Comparison of ENCODE assay signal across 26 cellular contexts in genomic region chr2:232511336-232511863, GRCh38. TPM values are rescaled to one million over a fixed set of nuclear protein-coding genes. Genes with fewer than 3 reads are reported as not detected.
DNase-seq lines count a peak whose midpoint lies in the region; ATAC-seq, FAIRE-seq and TF ChIP-seq lines count a peak whose summit lies in the region.
"Had no signal": no experiment of that assay in that cellular context is flagged by ENCODE, and none has a peak within 500 bp of the region (broad histone marks: within the 10 kb centered on the region; RNA-seq: fewer than 3 reads in every experiment).

No MANE protein-coding gene starts in this region.

- no peak for TF ChIP-seq POLR2A in K562 (conservative IDR thresholded peaks at IDR 0.05)

- 24% methylated on average over 7 of the region's 10 CpGs for WGBS in SK-N-SH (ENCODE audit: low lambda C conversion rate)
- 2% methylated on average over 6 of the region's 10 CpGs for WGBS in K562 (ENCODE audit: insufficient coverage, low coverage, missing lambda C conversion rate)
- WGBS in pancreas, 2 donors: 31 to 33% methylated on average over 10 of the region's 10 CpGs

- in situ Hi-C loops in K562 (cut with MboI): loop anchor here (10.0 kb wide), 1 partner anchor 607 kb away; no protein-coding TSS in a partner anchor

- POLR2A ChIA-PET in SK-N-SH (lab: Yijun Ruan, JAX): no interaction called here
- POLR2A ChIA-PET in K562 (lab: Yijun Ruan, JAX): no interaction called here

- H3K27ac ChIP-seq in SK-N-SH (ENCODE audit: low read depth in 2 of 2, low read length in 1 of 2) (no peak overlapping the region), K562 (ENCODE audit: extremely low read depth, low read depth, low read length) (no peak overlapping the region), pancreas (no peak overlapping the region)
- H3K27ac ChIP-seq: cardiac muscle cell, SK-N-MC, tibial artery had no signal

- TF ChIP-seq CTCF in SK-N-SH (IDR thresholded peaks at IDR 0.05) (no peak), K562 (IDR thresholded peaks at IDR 0.05 in 2 of 3, conservative IDR thresholded peaks at IDR 0.05 in 1 of 3; ENCODE audit: insufficient read depth in 2 of 3, low read depth in 1 of 3, low read length in 3 of 3) (no peak), pancreas (IDR thresholded peaks at IDR 0.05) (no peak)

- intact Hi-C loops in K562 (cut with micrococcal nuclease): no loop called here
- intact Hi-C loops in pancreas (cut with DNase I): loop anchor here in 1 of 3 donors (10.0 kb wide), 1 partner anchor 607 kb away; no protein-coding TSS in a partner anchor
- intact Hi-C loops in posterior vena cava (cut with DNase I): no loop called here

- no peaks in the 10 kb centered on the region for H3K9me1 ChIP-seq in K562 (ENCODE audit: control insufficient read depth, insufficient read depth, low read length)

- H3K79me2 ChIP-seq in SK-N-SH (ENCODE audit: insufficient read depth): no peaks in the 10 kb centered on the region
- no peaks in the 10 kb centered on the region for H3K79me2 ChIP-seq in K562 (ENCODE audit: control insufficient read depth, insufficient read depth, low read length)

- H3K4me1 ChIP-seq in SK-N-SH (ENCODE audit: control insufficient read depth in 1 of 2, insufficient read depth in 2 of 2, low read depth in 1 of 2, low read length in 1 of 2) (peaks cover 0 to 22% of the 10 kb centered on the region in 2 experiments; a peak in 1 of 4 replicates), K562 (replicated peaks in 1 of 2; ENCODE audit: control insufficient read depth in 2 of 2, insufficient read depth in 2 of 2, low read length in 2 of 2) (no peaks in the 10 kb centered on the region), pancreas (no peaks in the 10 kb centered on the region)
- H3K4me1 ChIP-seq: tibial artery had no signal

- H3K9ac ChIP-seq in SK-N-SH: no peak overlapping the region
- no peak overlapping the region for H3K9ac ChIP-seq in K562 (ENCODE audit: insufficient read depth in 1 of 2, low read depth in 2 of 2, low read length in 2 of 2)

- no peaks in the 10 kb centered on the region for H3K9me3 ChIP-seq in SK-N-SH
- H3K9me3 ChIP-seq in K562 (replicated peaks; ENCODE audit: control insufficient read depth, insufficient read depth, low read depth, low read length): no peaks in the 10 kb centered on the region
- H3K9me3 ChIP-seq in pancreas: no peaks in the 10 kb centered on the region
- H3K9me3 ChIP-seq: mucosa of descending colon, tibial artery had no signal

- no peak for TF ChIP-seq RAD21 in SK-N-SH (IDR thresholded peaks at IDR 0.05; ENCODE audit: low read length)
- no peak for TF ChIP-seq RAD21 in K562 (CRISPR knock-in tag; conservative IDR thresholded peaks at IDR 0.05 in 1 of 2, IDR thresholded peaks at IDR 0.05 in 1 of 2)

- ATAC-seq in SK-N-SH treated with all-trans-retinoic acid at 6 μM for 48 hours: no peak
- no peak for ATAC-seq in K562
- peak in 3 of 4 donors; percentile 60 to 86 (median 68) for ATAC-seq in pancreas
- no peak for ATAC-seq in HG03457 (IDR thresholded peaks at IDR 0.05; ENCODE audit: unreplicated experiment)
- no peak for ATAC-seq in GM21423 (IDR thresholded peaks at IDR 0.05; ENCODE audit: unreplicated experiment)
- ATAC-seq: mucosa of descending colon; stimulated activated naive CD8-positive, alpha-beta T cell treated with anti-CD3 and anti-CD28 coated beads, Interleukin-15, amount 100 ng/mL, for 72 hours had no signal

- no peaks in the 10 kb centered on the region for H3F3A ChIP-seq in SK-N-SH (replicated peaks; ENCODE audit: insufficient read depth)

- no peaks in the 10 kb centered on the region for H3K9me2 ChIP-seq in SK-N-SH

- H3K27me3 ChIP-seq in SK-N-SH (ENCODE audit: insufficient read depth) (peaks cover 19% of the 10 kb centered on the region), K562 (ENCODE audit: control insufficient read depth in 2 of 2, insufficient read depth in 2 of 2, low read length in 2 of 2) (peaks cover 0 to 52% of the 10 kb centered on the region in 2 experiments; a peak in 2 of 5 replicates), pancreas (no peaks in the 10 kb centered on the region)

- DNase-seq in SK-N-SH (peak; percentile 68), NCI-H1417 (lab: John Stamatoyannopoulos, UW) (peak in 2 of 3 experiments; percentile 79 to 93), K562 (ENCODE audit: extremely low read depth in 1 of 4, low spot score in 3 of 4) (no peak), pancreas (peak in 3 of 6 donors; percentile 43 to 55 (median 45)), posterior vena cava (ENCODE audit: low spot score) (no peak)
- DNase-seq: activated CD4-positive, alpha-beta T cell treated with anti-CD3 and anti-CD28 coated beads, Interleukin-2, amount 10 ng/mL, durations not matched to agents 7 days and 5 days; activated naive CD4-positive, alpha-beta T cell treated with anti-CD3 and anti-CD28 coated beads, Interleukin-2, amount 10 ng/mL, durations not matched to agents 7 days and 5 days; islet precursor cell; KBM-7; MM.1S; mucosa of descending colon; NCI-H187; nephron progenitor cell; stimulated activated naive CD8-positive, alpha-beta T cell treated with anti-CD3 and anti-CD28 coated beads, Interleukin-15, amount 100 ng/mL, for 72 hours; tibial artery had no signal

- TF ChIP-seq EP300 in SK-N-SH (IDR thresholded peaks at IDR 0.05; ENCODE audit: borderline replicate concordance in 1 of 2, low read depth in 1 of 2, low read length in 1 of 2) (no peak), K562 (IDR thresholded peaks at IDR 0.05; ENCODE audit: low read length) (no peak)

- H4K20me1 ChIP-seq in SK-N-SH (ENCODE audit: insufficient read depth): no peaks in the 10 kb centered on the region
- no peaks in the 10 kb centered on the region for H4K20me1 ChIP-seq in K562 (replicated peaks; ENCODE audit: control insufficient read depth, insufficient read depth, low read length)

- CTCF ChIA-PET in SK-N-SH (lab: Yijun Ruan, JAX): interaction anchor here (1.5 to 3.9 kb wide), 3 partner anchors 10 to 64 kb away, joined by 4 to 55 read pairs (median 11); partner anchors contain the start of gene PRSS56
- CTCF ChIA-PET in K562 (lab: Yijun Ruan, JAX; ENCODE audit: low intra/inter-chr PET ratio): no interaction called here

- FAIRE-seq in K562 (lab: Jason Lieb, UNC) (no peak), pancreas (lab: Jason Lieb, UNC) (no peak)

- H2AFZ ChIP-seq in SK-N-SH (ENCODE audit: low read depth) (no peak overlapping the region), K562 (ENCODE audit: low read depth, low read length) (no peak overlapping the region)

- H3K4me2 ChIP-seq in SK-N-SH (no peak overlapping the region), K562 (ENCODE audit: insufficient read depth, low read length) (no peak overlapping the region)

- BruUV-seq in K562 (replicated peaks; lab: Mats Ljungman, UMichigan): no TSS peak

- H3K4me3 ChIP-seq in SK-N-SH (ENCODE audit: low read depth in 2 of 2, low read length in 1 of 2) (no peak overlapping the region), K562 (no peak overlapping the region), pancreas (no peak overlapping the region)
- H3K4me3 ChIP-seq: cardiac muscle cell, lung, mucosa of descending colon, SK-N-MC, tibial artery had no signal

- H3K36me3 ChIP-seq in SK-N-SH (replicated peaks in 1 of 2; ENCODE audit: control insufficient read depth in 1 of 2, insufficient read depth in 2 of 2, low read length in 1 of 2) (no peaks in the 10 kb centered on the region), K562 (ENCODE audit: control insufficient read depth, insufficient read depth, low read length) (no peaks in the 10 kb centered on the region), pancreas (no peaks in the 10 kb centered on the region)
- H3K36me3 ChIP-seq: cardiac muscle cell, tibial artery had no signal

RNA-seq across cellular contexts. Expression of gene PRSS56, which starts 8.8 kb away (rescaled TPM):
- polyA plus RNA-seq in SK-N-SH (2012; rRNA removed) (not detected in 2 replicates), K562 (2011; rRNA removed) (not detected in 2 replicates), K562 (2014; fragmentation: Illumina TruSeq; extraction: Trizol) (not detected in 2 replicates), K562 (2014; fragmentation: Nextera tagmentation; extraction: Ambion mirVana) (not detected), K562 (2014; rRNA removed) (not detected in 2 replicates), pancreas (under 1 TPM in 1 of 2 donors, not detected in 1; 0.02 TPM)
- not detected in 2 replicates for polyA plus RNA-seq in SK-N-SH (2012; cell fraction: cytosol; rRNA removed)
- polyA plus RNA-seq in SK-N-SH (2012; cell fraction: nucleus; rRNA removed): not detected in 2 replicates
- total RNA-seq in K562 (2011; cell fraction: chromatin; rRNA removed; ENCODE audit: low replicate concordance): not detected in 2 replicates
- not detected in 2 replicates for total RNA-seq in K562 (2011; cell fraction: nucleolus; rRNA removed)
- not detected in 2 replicates for total RNA-seq in K562 (2011; cell fraction: nucleoplasm; rRNA removed)
- total RNA-seq in K562 (2014; rRNA removed) (not detected in 2 replicates), K562 (2014; rRNA removed; fragmentation: Illumina TruSeq; extraction: Trizol) (not detected in 2 replicates), K562 (2015; rRNA removed; fragmentation: Illumina TruSeq; extraction: Trizol) (not detected in 2 replicates), K562 (2021) (not detected in 2 replicates), pancreas (not detected), posterior vena cava (not detected)
- polyA plus RNA-seq in K562 (2011; cell fraction: cytosol; rRNA removed): not detected in 2 replicates
- polyA plus RNA-seq in K562 (2011; cell fraction: nucleus; rRNA removed): not detected in 2 replicates
- polyA plus RNA-seq in K562 (2012): not detected in 2 replicates
- not detected in 2 replicates for polyA minus RNA-seq in K562 (2011; rRNA and poly(A)+ RNA removed)
- polyA minus RNA-seq in K562 (2011; cell fraction: cytosol; rRNA and poly(A)+ RNA removed): not detected in 2 replicates
- polyA minus RNA-seq in K562 (2011; cell fraction: nucleus; rRNA and poly(A)+ RNA removed): not detected in 2 replicates
- total RNA-seq: activated CD4-positive, alpha-beta T cell treated with anti-CD3 and anti-CD28 coated beads, Interleukin-2, amount 10 ng/mL, durations not matched to agents 7 days and 5 days; activated T-helper 1 cell treated with anti-CD3 and anti-CD28 coated beads, Interleukin-12 subunit alpha, Interleukin-12 subunit beta, Interleukin-2, Interleukin-4 antibody, amounts not matched to agents 30 ng/mL and 10 ng/mL and 1 ng/mL, durations not matched to agents 14 hours and 24 hours and 36 hours; cardiac muscle cell; lung; mucosa of descending colon; NCI-H460; T-helper 2 cell treated with Interferon-gamma antibody and Interleukin-4, amounts not matched to agents 100 ng/mL and 5 ng/mL, for 36 hours had no signal
- polyA plus RNA-seq: AG04450, cardiac muscle cell, CD14-positive monocyte, lung had no signal

RNA-seq across cellular contexts. Expression of gene CHRND, which starts 14.6 kb away (rescaled TPM):
- polyA plus RNA-seq in SK-N-SH (2012; rRNA removed): 0.12 TPM in 1 of 2 replicates, not detected in the other
- not detected in 2 replicates for polyA plus RNA-seq in SK-N-SH (2012; cell fraction: cytosol; rRNA removed)
- polyA plus RNA-seq in SK-N-SH (2012; cell fraction: nucleus; rRNA removed): 0.06 TPM in 1 of 2 replicates, not detected in the other
- not detected in 2 replicates for total RNA-seq in K562 (2011; cell fraction: chromatin; rRNA removed; ENCODE audit: low replicate concordance)
- not detected in 2 replicates for total RNA-seq in K562 (2011; cell fraction: nucleolus; rRNA removed)
- total RNA-seq in K562 (2011; cell fraction: nucleoplasm; rRNA removed): not detected in 2 replicates
- not detected in 2 replicates for total RNA-seq in K562 (2014; rRNA removed)
- total RNA-seq in K562 (2014; rRNA removed; fragmentation: Illumina TruSeq; extraction: Trizol): not detected in 2 replicates
- total RNA-seq in K562 (2015; rRNA removed; fragmentation: Illumina TruSeq; extraction: Trizol): not detected in 2 replicates
- total RNA-seq in K562 (2021): not detected in 2 replicates
- polyA plus RNA-seq in K562 (2011; rRNA removed): not detected in 2 replicates
- polyA plus RNA-seq in K562 (2011; cell fraction: cytosol; rRNA removed): not detected in 2 replicates
- not detected in 2 replicates for polyA plus RNA-seq in K562 (2011; cell fraction: nucleus; rRNA removed)
- not detected in 2 replicates for polyA plus RNA-seq in K562 (2012)
- not detected in 2 replicates for polyA plus RNA-seq in K562 (2014; fragmentation: Illumina TruSeq; extraction: Trizol)
- polyA plus RNA-seq in K562 (2014; fragmentation: Nextera tagmentation; extraction: Ambion mirVana): not detected
- not detected in 2 replicates for polyA plus RNA-seq in K562 (2014; rRNA removed)
- polyA minus RNA-seq in K562 (2011; rRNA and poly(A)+ RNA removed): not detected in 2 replicates
- not detected in 2 replicates for polyA minus RNA-seq in K562 (2011; cell fraction: cytosol; rRNA and poly(A)+ RNA removed)
- not detected in 2 replicates for polyA minus RNA-seq in K562 (2011; cell fraction: nucleus; rRNA and poly(A)+ RNA removed)
- total RNA-seq in pancreas: under 1 TPM in 2 of 6 donors, not detected in 4; 0.12 to 0.22 TPM
- under 1 TPM in 1 of 2 donors, not detected in 1; 0.07 TPM for polyA plus RNA-seq in pancreas
- not detected for total RNA-seq in posterior vena cava
- total RNA-seq: activated CD4-positive, alpha-beta T cell treated with anti-CD3 and anti-CD28 coated beads, Interleukin-2, amount 10 ng/mL, durations not matched to agents 7 days and 5 days; activated T-helper 1 cell treated with anti-CD3 and anti-CD28 coated beads, Interleukin-12 subunit alpha, Interleukin-12 subunit beta, Interleukin-2, Interleukin-4 antibody, amounts not matched to agents 30 ng/mL and 10 ng/mL and 1 ng/mL, durations not matched to agents 14 hours and 24 hours and 36 hours; lung; mucosa of descending colon; T-helper 2 cell treated with Interferon-gamma antibody and Interleukin-4, amounts not matched to agents 100 ng/mL and 5 ng/mL, for 36 hours had no signal
- polyA plus RNA-seq: AG04450, CD14-positive monocyte, lung had no signal

RNA-seq across cellular contexts. Expression of gene ECEL1, which starts 23.8 kb away (rescaled TPM):
- not detected in 2 replicates for polyA plus RNA-seq in SK-N-SH (2012; rRNA removed)
- 0.03 TPM in 1 of 2 replicates, not detected in the other for polyA plus RNA-seq in SK-N-SH (2012; cell fraction: cytosol; rRNA removed)
- polyA plus RNA-seq in SK-N-SH (2012; cell fraction: nucleus; rRNA removed): not detected in 2 replicates
- not detected in 2 replicates for total RNA-seq in K562 (2011; cell fraction: chromatin; rRNA removed; ENCODE audit: low replicate concordance)
- not detected in 2 replicates for total RNA-seq in K562 (2011; cell fraction: nucleolus; rRNA removed)
- not detected in 2 replicates for total RNA-seq in K562 (2011; cell fraction: nucleoplasm; rRNA removed)
- not detected in 2 replicates for total RNA-seq in K562 (2014; rRNA removed)
- not detected in 2 replicates for total RNA-seq in K562 (2014; rRNA removed; fragmentation: Illumina TruSeq; extraction: Trizol)
- total RNA-seq in K562 (2015; rRNA removed; fragmentation: Illumina TruSeq; extraction: Trizol): not detected in 2 replicates
- 0.09 TPM in 1 of 2 replicates, not detected in the other for total RNA-seq in K562 (2021)
- not detected in 2 replicates for polyA plus RNA-seq in K562 (2011; rRNA removed)
- polyA plus RNA-seq in K562 (2011; cell fraction: cytosol; rRNA removed): not detected in 2 replicates
- polyA plus RNA-seq in K562 (2011; cell fraction: nucleus; rRNA removed): not detected in 2 replicates
- not detected in 2 replicates for polyA plus RNA-seq in K562 (2012)
- not detected in 2 replicates for polyA plus RNA-seq in K562 (2014; fragmentation: Illumina TruSeq; extraction: Trizol)
- not detected for polyA plus RNA-seq in K562 (2014; fragmentation: Nextera tagmentation; extraction: Ambion mirVana)
- polyA plus RNA-seq in K562 (2014; rRNA removed): not detected in 2 replicates
- polyA minus RNA-seq in K562 (2011; rRNA and poly(A)+ RNA removed): not detected in 2 replicates
- not detected in 2 replicates for polyA minus RNA-seq in K562 (2011; cell fraction: cytosol; rRNA and poly(A)+ RNA removed)
- polyA minus RNA-seq in K562 (2011; cell fraction: nucleus; rRNA and poly(A)+ RNA removed): not detected in 2 replicates
- 1 to 10 TPM in 1 of 6 donors, under 1 TPM in 3, not detected in 2; 0.47 to 1.1 (median 0.76) TPM for total RNA-seq in pancreas
- polyA plus RNA-seq in pancreas: under 1 TPM; 0.30 to 0.99 TPM
- 1 to 10 TPM in 1 of 2 donors, under 1 TPM in 1; 0.52 to 2.8 TPM for total RNA-seq in posterior vena cava
- total RNA-seq: activated CD4-positive, alpha-beta T cell treated with anti-CD3 and anti-CD28 coated beads, Interleukin-2, amount 10 ng/mL, durations not matched to agents 7 days and 5 days; activated T-helper 1 cell treated with anti-CD3 and anti-CD28 coated beads, Interleukin-12 subunit alpha, Interleukin-12 subunit beta, Interleukin-2, Interleukin-4 antibody, amounts not matched to agents 30 ng/mL and 10 ng/mL and 1 ng/mL, durations not matched to agents 14 hours and 24 hours and 36 hours had no signal
- polyA plus RNA-seq: AG04450, CD14-positive monocyte had no signal

RNA-seq across cellular contexts. Expression of gene CHRNG, which starts 28.1 kb away (rescaled TPM):
- polyA plus RNA-seq in SK-N-SH (2012; rRNA removed) (not detected in 2 replicates), K562 (2011; rRNA removed) (not detected in 2 replicates), K562 (2014; fragmentation: Illumina TruSeq; extraction: Trizol) (not detected in 2 replicates), K562 (2014; fragmentation: Nextera tagmentation; extraction: Ambion mirVana) (not detected), K562 (2014; rRNA removed) (not detected in 2 replicates), pancreas (not detected)
- not detected in 2 replicates for polyA plus RNA-seq in SK-N-SH (2012; cell fraction: cytosol; rRNA removed)
- polyA plus RNA-seq in SK-N-SH (2012; cell fraction: nucleus; rRNA removed): not detected in 2 replicates
- not detected in 2 replicates for total RNA-seq in K562 (2011; cell fraction: chromatin; rRNA removed; ENCODE audit: low replicate concordance)
- not detected in 2 replicates for total RNA-seq in K562 (2011; cell fraction: nucleolus; rRNA removed)
- total RNA-seq in K562 (2011; cell fraction: nucleoplasm; rRNA removed): not detected in 2 replicates
- total RNA-seq in K562 (2014; rRNA removed) (not detected in 2 replicates), K562 (2014; rRNA removed; fragmentation: Illumina TruSeq; extraction: Trizol) (not detected in 2 replicates), K562 (2015; rRNA removed; fragmentation: Illumina TruSeq; extraction: Trizol) (not detected in 2 replicates), K562 (2021) (not detected in 2 replicates), pancreas (not detected), posterior vena cava (not detected)
- polyA plus RNA-seq in K562 (2011; cell fraction: cytosol; rRNA removed): not detected in 2 replicates
- polyA plus RNA-seq in K562 (2011; cell fraction: nucleus; rRNA removed): not detected in 2 replicates
- polyA plus RNA-seq in K562 (2012): 0.07 TPM in 1 of 2 replicates, not detected in the other
- polyA minus RNA-seq in K562 (2011; rRNA and poly(A)+ RNA removed): not detected in 2 replicates
- not detected in 2 replicates for polyA minus RNA-seq in K562 (2011; cell fraction: cytosol; rRNA and poly(A)+ RNA removed)
- polyA minus RNA-seq in K562 (2011; cell fraction: nucleus; rRNA and poly(A)+ RNA removed): not detected in 2 replicates
- total RNA-seq: activated CD4-positive, alpha-beta T cell treated with anti-CD3 and anti-CD28 coated beads, Interleukin-2, amount 10 ng/mL, durations not matched to agents 7 days and 5 days; activated T-helper 1 cell treated with anti-CD3 and anti-CD28 coated beads, Interleukin-12 subunit alpha, Interleukin-12 subunit beta, Interleukin-2, Interleukin-4 antibody, amounts not matched to agents 30 ng/mL and 10 ng/mL and 1 ng/mL, durations not matched to agents 14 hours and 24 hours and 36 hours; cardiac muscle cell; lung; mucosa of descending colon; NCI-H460; T-helper 2 cell treated with Interferon-gamma antibody and Interleukin-4, amounts not matched to agents 100 ng/mL and 5 ng/mL, for 36 hours had no signal
- polyA plus RNA-seq: AG04450, CD14-positive monocyte, lung had no signal

RNA-seq across cellular contexts. Expression of gene TIGD1, which starts 39.0 kb away (rescaled TPM):
- polyA plus RNA-seq in SK-N-SH (2012; rRNA removed) (4.6 and 7.0 TPM in 2 replicates), K562 (2011; rRNA removed) (9.8 TPM in 2 replicates), K562 (2014; fragmentation: Illumina TruSeq; extraction: Trizol) (6.6 and 7.0 TPM in 2 replicates), K562 (2014; fragmentation: Nextera tagmentation; extraction: Ambion mirVana) (1 to 10 TPM; 2.0 to 5.4 TPM), K562 (2014; rRNA removed) (9.0 and 10.1 TPM in 2 replicates), pancreas (1 to 10 TPM; 2.8 to 5.9 TPM)
- polyA plus RNA-seq in SK-N-SH (2012; cell fraction: cytosol; rRNA removed): 5.5 and 6.1 TPM in 2 replicates
- polyA plus RNA-seq in SK-N-SH (2012; cell fraction: nucleus; rRNA removed): 9.0 and 11.7 TPM in 2 replicates
- total RNA-seq in K562 (2011; cell fraction: chromatin; rRNA removed; ENCODE audit: low replicate concordance): 21.5 and 44.0 TPM in 2 replicates
- 17.1 and 20.8 TPM in 2 replicates for total RNA-seq in K562 (2011; cell fraction: nucleolus; rRNA removed)
- total RNA-seq in K562 (2011; cell fraction: nucleoplasm; rRNA removed): 17.3 and 24.3 TPM in 2 replicates
- total RNA-seq in K562 (2014; rRNA removed) (5.4 and 6.4 TPM in 2 replicates), K562 (2014; rRNA removed; fragmentation: Illumina TruSeq; extraction: Trizol) (7.7 and 8.9 TPM in 2 replicates), K562 (2015; rRNA removed; fragmentation: Illumina TruSeq; extraction: Trizol) (6.3 and 6.4 TPM in 2 replicates), K562 (2021) (7.0 and 7.1 TPM in 2 replicates), pancreas (1 to 10 TPM in 5 of 6 donors, under 1 TPM in 1; 0.88 to 2.8 (median 2.0) TPM), posterior vena cava (1 to 10 TPM; 2.2 to 3.0 TPM)
- 3.9 and 7.2 TPM in 2 replicates for polyA plus RNA-seq in K562 (2011; cell fraction: cytosol; rRNA removed)
- polyA plus RNA-seq in K562 (2011; cell fraction: nucleus; rRNA removed): 22.4 and 25.0 TPM in 2 replicates
- 3.9 and 7.4 TPM in 2 replicates for polyA plus RNA-seq in K562 (2012)
- polyA minus RNA-seq in K562 (2011; rRNA and poly(A)+ RNA removed): 10.9 and 13.6 TPM in 2 replicates
- polyA minus RNA-seq in K562 (2011; cell fraction: cytosol; rRNA and poly(A)+ RNA removed): 3.1 and 3.2 TPM in 2 replicates
- polyA minus RNA-seq in K562 (2011; cell fraction: nucleus; rRNA and poly(A)+ RNA removed): 16.4 and 27.3 TPM in 2 replicates

Comparison
In these comparisons a context has a peak if more than half of its experiments do, and no peak if none do; other contexts are left out.
1. DNase-seq: peak in SK-N-SH (single experiment) and NCI-H1417 (2 of 3); none in K562 (0 of 4) and posterior vena cava (single experiment).
2. ATAC-seq: peak in pancreas (3 of 4); none in SK-N-SH treated with all-trans-retinoic acid at 6 μM for 48 hours (single experiment), K562 (single experiment), HG03457 (single experiment) and GM21423 (single experiment).
3. Of the 27 proteins assayed by ChIP-seq in both K562 and SK-N-SH: peak only in K562: NFIC; only in SK-N-SH: MXI1; in both: none; in neither: 25.